ENCODE assay signal across 20 cellular contexts in genomic region chr3:14906355-14906960, GRCh38.
"Had no signal": no experiment of that assay in that cellular context is flagged by ENCODE, and none has a peak within 500 bp of the region (broad histone marks: within the 10 kb centered on the region; RNA-seq: fewer than 3 reads in every experiment).

No MANE protein-coding gene starts in this region.

- DNase-seq: cortex of kidney; dorsolateral prefrontal cortex; effector CD8-positive, alpha-beta T cell; gastrocnemius medialis; heart right ventricle; hypothalamus; left lung; lower lobe of right lung; midbrain; naive B cell; psoas muscle; stimulated activated CD4-positive, alpha-beta T cell treated with anti-CD3 and anti-CD28 coated beads, Interleukin-2, amount 100 ng/mL, for 24 hours; stimulated activated CD4-positive, alpha-beta T cell treated with anti-CD3 and anti-CD28 coated beads, Interleukin-4, amount 100 ng/mL, for 4 hours; stimulated activated naive B cell treated with anti-CD40 and anti-IgM and Interleukin-4, amounts not matched to agents 10 μg/mL and 1 μg/mL and 100 μg/mL, for 72 hours; stimulated activated naive CD8-positive, alpha-beta T cell treated with anti-CD3 and anti-CD28 coated beads, Interleukin-15, amount 100 ng/mL, for 72 hours; substantia nigra; transverse colon had no signal

- H3K27ac ChIP-seq: dorsolateral prefrontal cortex, epithelial cell of prostate, gastrocnemius medialis, left lung, lower lobe of right lung, psoas muscle, thoracic aorta, transverse colon had no signal

- H3K36me3 ChIP-seq: gastrocnemius medialis, left lung, thoracic aorta, transverse colon had no signal

- H3K4me3 ChIP-seq: dorsolateral prefrontal cortex, esophagus muscularis mucosa, gastrocnemius medialis, heart right ventricle, left lung, lower lobe of right lung, psoas muscle, thoracic aorta, transverse colon had no signal

- H3K27me3 ChIP-seq: dorsolateral prefrontal cortex, esophagus muscularis mucosa, gastrocnemius medialis, left lung, transverse colon had no signal

- H3K4me1 ChIP-seq: gastrocnemius medialis, left lung, lower lobe of right lung, psoas muscle had no signal

- H3K9me3 ChIP-seq: gastrocnemius medialis, left lung, lower lobe of right lung, psoas muscle, thoracic aorta, transverse colon had no signal
